17 cellular contexts compared by ENCODE assay signal in genomic region chr3:88131695-88132094, GRCh38.
"Had no signal": no experiment of that assay in that cellular context is flagged by ENCODE, and none has a peak within 500 bp of the region (broad histone marks: within the 10 kb centered on the region; RNA-seq: fewer than 3 reads in every experiment).

No MANE protein-coding gene starts in this region.

- H3K9me3 ChIP-seq: prostate gland, right atrium auricular region, tibial nerve, vagina had no signal

- H3K27ac Mint-ChIP-seq: activated T-cell treated with anti-CD3 and anti-CD28 coated beads, Interleukin-2, amount 50 U/mL, for 72 hours; stimulated activated naive CD8-positive, alpha-beta T cell treated with anti-CD3 and anti-CD28 coated beads, Interleukin-15, Interleukin-2, amounts not matched to agents 100 ng/mL and 50 ng/mL, for 24 hours; T-helper 1 cell treated with Interleukin-12 subunit alpha and Interleukin-12 subunit beta and Interleukin-4 antibody, amounts not matched to agents 30 μg/mL and 1 μg/mL, for 36 hours had no signal

- H3K27ac ChIP-seq: epithelial cell of prostate, prostate gland, right atrium auricular region, tibial nerve, vagina had no signal

- H3K4me1 ChIP-seq: prostate gland, right atrium auricular region, vagina had no signal

- H3K27me3 ChIP-seq: dorsolateral prefrontal cortex, right atrium auricular region, tibial nerve, vagina had no signal

- H3K9me3 Mint-ChIP-seq: activated T-cell treated with anti-CD3 and anti-CD28 coated beads, Interleukin-2, amount 50 U/mL, for 72 hours; naive thymus-derived CD8-positive, alpha-beta T cell; stimulated activated naive CD8-positive, alpha-beta T cell treated with anti-CD3 and anti-CD28 coated beads, Interleukin-15, Interleukin-2, amounts not matched to agents 100 ng/mL and 50 ng/mL, for 24 hours; T-helper 1 cell treated with Interleukin-12 subunit alpha and Interleukin-12 subunit beta and Interleukin-4 antibody, amounts not matched to agents 30 μg/mL and 1 μg/mL, for 36 hours had no signal

- H3K36me3 ChIP-seq: prostate gland had no signal

- H3K27me3 Mint-ChIP-seq: activated naive CD8-positive, alpha-beta T cell; naive thymus-derived CD8-positive, alpha-beta T cell; stimulated activated naive CD8-positive, alpha-beta T cell treated with anti-CD3 and anti-CD28 coated beads, Interleukin-15, Interleukin-2, amounts not matched to agents 100 ng/mL and 50 ng/mL, for 24 hours had no signal

- DNase-seq: activated CD4-positive, CD25-positive, alpha-beta regulatory T cell treated with anti-CD3 and anti-CD28 coated beads, Interleukin-2, amount 50 U/mL, for 72 hours; activated gamma-delta T cell; activated T-cell treated with anti-CD3 and anti-CD28 coated beads, Interleukin-2, amount 50 U/mL, for 72 hours; amygdala; foreskin melanocyte; kidney; naive thymus-derived CD8-positive, alpha-beta T cell had no signal

- H3K4me3 ChIP-seq: dorsolateral prefrontal cortex, prostate gland, right atrium auricular region, tibial nerve, vagina had no signal

- H3K4me3 Mint-ChIP-seq: activated naive CD8-positive, alpha-beta T cell; activated T-cell treated with anti-CD3 and anti-CD28 coated beads, Interleukin-2, amount 50 U/mL, for 72 hours; naive thymus-derived CD8-positive, alpha-beta T cell; stimulated activated naive CD8-positive, alpha-beta T cell treated with anti-CD3 and anti-CD28 coated beads, Interleukin-15, Interleukin-2, amounts not matched to agents 100 ng/mL and 50 ng/mL, for 24 hours; T-helper 1 cell treated with Interleukin-12 subunit alpha and Interleukin-12 subunit beta and Interleukin-4 antibody, amounts not matched to agents 30 μg/mL and 1 μg/mL, for 36 hours had no signal

- ATAC-seq: activated T-cell treated with anti-CD3 and anti-CD28 coated beads, Interleukin-2, amount 50 U/mL, for 72 hours; left lobe of liver; naive thymus-derived CD8-positive, alpha-beta T cell had no signal
